In the genomic region with DNA sequence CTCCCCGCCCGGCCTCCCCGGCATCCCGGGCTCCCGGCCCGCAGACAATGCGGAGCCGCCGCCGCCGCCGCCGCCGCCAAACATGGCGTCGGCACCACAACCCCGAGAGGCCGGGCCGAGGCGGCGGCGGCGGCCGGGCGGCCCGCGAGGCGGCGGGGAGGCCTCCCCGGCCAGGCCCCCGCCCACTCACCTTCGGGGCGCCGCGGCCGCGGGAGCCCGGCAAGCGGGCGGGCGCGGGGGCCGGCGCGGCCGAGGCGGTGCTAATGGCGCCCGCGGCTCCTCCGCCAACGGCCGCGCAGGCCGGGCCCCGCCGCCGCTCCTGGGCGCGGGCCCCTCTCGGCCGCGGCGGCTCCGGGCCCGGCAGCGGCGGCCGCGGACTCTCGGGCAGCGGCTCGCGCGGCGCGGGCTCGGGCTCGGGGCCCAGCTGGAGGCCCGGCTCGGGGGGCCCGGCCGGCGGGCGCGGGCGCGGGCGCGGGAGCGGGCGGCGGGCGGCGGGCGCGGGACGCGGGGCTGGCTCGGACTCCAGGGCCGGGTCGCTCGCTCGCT, we compare ENCODE assay signal across 1 cellular context.
TF ChIP-seq lines count a peak whose summit lies in the region.

No MANE protein-coding gene starts in this region.

TF ChIP-seq in HepG2, 621 proteins besides CTCF, POLR2A, EP300 and RAD21 (continued from another document):
- TF ChIP-seq, protein P1, sequence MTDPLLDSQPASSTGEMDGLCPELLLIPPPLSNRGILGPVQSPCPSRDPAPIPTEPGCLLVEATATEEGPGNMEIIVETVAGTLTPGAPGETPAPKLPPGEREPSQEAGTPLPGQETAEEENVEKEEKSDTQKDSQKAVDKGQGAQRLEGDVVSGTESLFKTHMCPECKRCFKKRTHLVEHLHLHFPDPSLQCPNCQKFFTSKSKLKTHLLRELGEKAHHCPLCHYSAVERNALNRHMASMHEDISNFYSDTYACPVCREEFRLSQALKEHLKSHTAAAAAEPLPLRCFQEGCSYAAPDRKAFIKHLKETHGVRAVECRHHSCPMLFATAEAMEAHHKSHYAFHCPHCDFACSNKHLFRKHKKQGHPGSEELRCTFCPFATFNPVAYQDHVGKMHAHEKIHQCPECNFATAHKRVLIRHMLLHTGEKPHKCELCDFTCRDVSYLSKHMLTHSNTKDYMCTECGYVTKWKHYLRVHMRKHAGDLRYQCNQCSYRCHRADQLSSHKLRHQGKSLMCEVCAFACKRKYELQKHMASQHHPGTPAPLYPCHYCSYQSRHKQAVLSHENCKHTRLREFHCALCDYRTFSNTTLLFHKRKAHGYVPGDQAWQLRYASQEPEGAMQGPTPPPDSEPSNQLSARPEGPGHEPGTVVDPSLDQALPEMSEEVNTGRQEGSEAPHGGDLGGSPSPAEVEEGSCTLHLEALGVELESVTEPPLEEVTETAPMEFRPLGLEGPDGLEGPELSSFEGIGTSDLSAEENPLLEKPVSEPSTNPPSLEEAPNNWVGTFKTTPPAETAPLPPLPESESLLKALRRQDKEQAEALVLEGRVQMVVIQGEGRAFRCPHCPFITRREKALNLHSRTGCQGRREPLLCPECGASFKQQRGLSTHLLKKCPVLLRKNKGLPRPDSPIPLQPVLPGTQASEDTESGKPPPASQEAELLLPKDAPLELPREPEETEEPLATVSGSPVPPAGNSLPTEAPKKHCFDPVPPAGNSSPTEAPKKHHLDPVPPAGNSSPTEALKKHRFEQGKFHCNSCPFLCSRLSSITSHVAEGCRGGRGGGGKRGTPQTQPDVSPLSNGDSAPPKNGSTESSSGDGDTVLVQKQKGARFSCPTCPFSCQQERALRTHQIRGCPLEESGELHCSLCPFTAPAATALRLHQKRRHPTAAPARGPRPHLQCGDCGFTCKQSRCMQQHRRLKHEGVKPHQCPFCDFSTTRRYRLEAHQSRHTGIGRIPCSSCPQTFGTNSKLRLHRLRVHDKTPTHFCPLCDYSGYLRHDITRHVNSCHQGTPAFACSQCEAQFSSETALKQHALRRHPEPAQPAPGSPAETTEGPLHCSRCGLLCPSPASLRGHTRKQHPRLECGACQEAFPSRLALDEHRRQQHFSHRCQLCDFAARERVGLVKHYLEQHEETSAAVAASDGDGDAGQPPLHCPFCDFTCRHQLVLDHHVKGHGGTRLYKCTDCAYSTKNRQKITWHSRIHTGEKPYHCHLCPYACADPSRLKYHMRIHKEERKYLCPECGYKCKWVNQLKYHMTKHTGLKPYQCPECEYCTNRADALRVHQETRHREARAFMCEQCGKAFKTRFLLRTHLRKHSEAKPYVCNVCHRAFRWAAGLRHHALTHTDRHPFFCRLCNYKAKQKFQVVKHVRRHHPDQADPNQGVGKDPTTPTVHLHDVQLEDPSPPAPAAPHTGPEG (CRISPR knock-in tag; IDR thresholded peaks at IDR 0.05): no peak
- TF ChIP-seq, protein P2, sequence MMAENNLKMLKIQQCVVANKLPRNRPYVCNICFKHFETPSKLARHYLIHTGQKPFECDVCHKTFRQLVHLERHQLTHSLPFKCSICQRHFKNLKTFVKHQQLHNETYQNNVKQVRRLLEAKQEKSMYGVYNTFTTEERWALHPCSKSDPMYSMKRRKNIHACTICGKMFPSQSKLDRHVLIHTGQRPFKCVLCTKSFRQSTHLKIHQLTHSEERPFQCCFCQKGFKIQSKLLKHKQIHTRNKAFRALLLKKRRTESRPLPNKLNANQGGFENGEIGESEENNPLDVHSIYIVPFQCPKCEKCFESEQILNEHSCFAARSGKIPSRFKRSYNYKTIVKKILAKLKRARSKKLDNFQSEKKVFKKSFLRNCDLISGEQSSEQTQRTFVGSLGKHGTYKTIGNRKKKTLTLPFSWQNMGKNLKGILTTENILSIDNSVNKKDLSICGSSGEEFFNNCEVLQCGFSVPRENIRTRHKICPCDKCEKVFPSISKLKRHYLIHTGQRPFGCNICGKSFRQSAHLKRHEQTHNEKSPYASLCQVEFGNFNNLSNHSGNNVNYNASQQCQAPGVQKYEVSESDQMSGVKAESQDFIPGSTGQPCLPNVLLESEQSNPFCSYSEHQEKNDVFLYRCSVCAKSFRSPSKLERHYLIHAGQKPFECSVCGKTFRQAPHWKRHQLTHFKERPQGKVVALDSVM (CRISPR knock-in tag; IDR thresholded peaks at IDR 0.05): no peak
- no peak for TF ChIP-seq MXI1 (IDR thresholded peaks at IDR 0.05; ENCODE audit: borderline replicate concordance, low read depth, low read length)
- TF ChIP-seq ZNF282 (IDR thresholded peaks at IDR 0.05; ENCODE audit: partially characterized antibody): no peak
